1 cellular context compared by ENCODE assay signal in genomic region chr12:52455818-52456217, GRCh38.
TF ChIP-seq lines count a peak whose summit lies in the region.

No MANE protein-coding gene starts in this region.

TF ChIP-seq in K562, 482 proteins besides CTCF, POLR2A, EP300 and RAD21:
- TF ChIP-seq ESRRB (CRISPR knock-in tag; IDR thresholded peaks at IDR 0.05; ENCODE audit: borderline replicate concordance) (no peak), CEBPG (CRISPR knock-in tag; IDR thresholded peaks at IDR 0.05) (no peak), CEBPG (tag; conservative IDR thresholded peaks at IDR 0.05 in 1 of 2, IDR thresholded peaks at IDR 0.05 in 1 of 2) (peak; percentile 38 to 57; a peak in 3 of 4 replicates), THRB (CRISPR knock-in tag; conservative IDR thresholded peaks at IDR 0.05) (no peak), SMAD4 (CRISPR knock-in tag; conservative IDR thresholded peaks at IDR 0.05) (no peak), MCM5 (IDR thresholded peaks at IDR 0.05; ENCODE audit: low read depth) (no peak), MNT (conservative IDR thresholded peaks at IDR 0.05) (no peak)
